27 cellular contexts compared by ENCODE assay signal in the genomic region with DNA sequence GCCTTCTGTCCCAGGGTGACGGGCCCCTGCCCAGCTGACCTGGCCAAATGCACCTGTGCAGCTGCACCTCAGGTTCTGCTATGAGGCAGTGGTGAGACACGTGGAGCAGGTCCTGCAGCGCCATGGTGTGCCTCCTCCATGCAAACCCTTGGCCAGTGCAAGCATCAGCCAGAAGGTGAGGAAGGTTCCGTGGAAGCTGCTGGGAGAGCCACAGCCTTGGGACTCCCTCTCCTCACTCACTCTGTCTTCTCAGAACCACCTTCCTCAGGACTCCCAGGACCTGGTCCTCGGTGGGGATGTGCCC.
"Had no signal": no experiment of that assay in that cellular context is flagged by ENCODE, and none has a peak within 500 bp of the region (broad histone marks: within the 10 kb centered on the region; RNA-seq: fewer than 3 reads in every experiment).

No MANE protein-coding gene starts in this region.

- H3K27ac ChIP-seq: breast epithelium, coronary artery, gastroesophageal sphincter, right atrium auricular region, vagina had no signal

- H3K9me3 Mint-ChIP-seq: activated CD4-positive, alpha-beta memory T cell treated with anti-CD3 and anti-CD28 coated beads for 36 hours; activated CD4-positive, alpha-beta T cell treated with anti-CD3 and anti-CD28 coated beads, Interleukin-2, amount 10 ng/mL, durations not matched to agents 24 days and 14 days; activated naive CD4-positive, alpha-beta T cell treated with anti-CD3 and anti-CD28 coated beads, Interleukin-2, amount 10 ng/mL, durations not matched to agents 7 days and 5 days; activated T-helper 1 cell treated with anti-CD3 and anti-CD28 coated beads, Interleukin-12 subunit alpha, Interleukin-12 subunit beta, Interleukin-2, Interleukin-4 antibody, amounts not matched to agents 30 ng/mL and 10 ng/mL and 1 ng/mL, durations not matched to agents 14 hours and 24 hours and 36 hours; effector memory CD8-positive, alpha-beta T cell; mesothelial cell of epicardium; naive B cell; type B pancreatic cell had no signal

- DNase-seq: activated CD4-positive, alpha-beta memory T cell treated with anti-CD3 and anti-CD28 coated beads for 36 hours; activated CD4-positive, alpha-beta T cell treated with anti-CD3 and anti-CD28 coated beads, Interleukin-2, amount 10 ng/mL, durations not matched to agents 24 days and 14 days; activated CD4-positive, CD25-positive, alpha-beta regulatory T cell treated with anti-CD3 and anti-CD28 coated beads, Interleukin-2, amount 50 U/mL, for 72 hours; activated CD8-positive, alpha-beta memory T cell treated with anti-CD3 and anti-CD28 coated beads, Interleukin-2, amount 50 U/mL, for 4 hours; activated naive CD4-positive, alpha-beta T cell treated with anti-CD3 and anti-CD28 coated beads, Interleukin-2, amount 10 ng/mL, durations not matched to agents 7 days and 5 days; activated T-cell treated with anti-CD3 and anti-CD28 coated beads, Interleukin-2, amount 50 U/mL, for 1 hour; amniotic stem cell; cerebellar nuclear complex; effector memory CD8-positive, alpha-beta T cell; erythroblast; hippocampal formation; naive B cell; nucleus accumbens; stimulated activated CD4-positive, alpha-beta T cell treated with anti-CD3 and anti-CD28 coated beads, Interleukin-15, amount 100 ng/mL, for 24 hours; stimulated activated CD4-positive, alpha-beta T cell treated with anti-CD3 and anti-CD28 coated beads, Interleukin-2, amount 100 ng/mL, for 24 hours; stimulated activated naive CD4-positive, alpha-beta T cell; T-helper 17 cell; T1000 had no signal

- H3K36me3 Mint-ChIP-seq: naive B cell had no signal

- FAIRE-seq: kidney had no signal

- H3K9me3 ChIP-seq: breast epithelium, gastroesophageal sphincter, right atrium auricular region, vagina had no signal

- H3K4me3 Mint-ChIP-seq: activated CD4-positive, alpha-beta memory T cell treated with anti-CD3 and anti-CD28 coated beads for 36 hours; activated CD4-positive, alpha-beta T cell treated with anti-CD3 and anti-CD28 coated beads, Interleukin-2, amount 10 ng/mL, durations not matched to agents 24 days and 14 days; activated naive CD4-positive, alpha-beta T cell treated with anti-CD3 and anti-CD28 coated beads, Interleukin-2, amount 10 ng/mL, durations not matched to agents 7 days and 5 days; activated T-helper 1 cell treated with anti-CD3 and anti-CD28 coated beads, Interleukin-12 subunit alpha, Interleukin-12 subunit beta, Interleukin-2, Interleukin-4 antibody, amounts not matched to agents 30 ng/mL and 10 ng/mL and 1 ng/mL, durations not matched to agents 14 hours and 24 hours and 36 hours; mesothelial cell of epicardium; T-helper 17 cell; type B pancreatic cell had no signal

- H3K27me3 Mint-ChIP-seq: activated CD4-positive, alpha-beta memory T cell treated with anti-CD3 and anti-CD28 coated beads for 36 hours; activated CD4-positive, alpha-beta T cell treated with anti-CD3 and anti-CD28 coated beads, Interleukin-2, amount 10 ng/mL, durations not matched to agents 24 days and 14 days; activated naive CD4-positive, alpha-beta T cell treated with anti-CD3 and anti-CD28 coated beads, Interleukin-2, amount 10 ng/mL, durations not matched to agents 7 days and 5 days; effector memory CD8-positive, alpha-beta T cell; naive B cell; T-helper 17 cell; type B pancreatic cell had no signal

- H3K27ac Mint-ChIP-seq: activated CD4-positive, alpha-beta T cell treated with anti-CD3 and anti-CD28 coated beads, Interleukin-2, amount 10 ng/mL, durations not matched to agents 24 days and 14 days; activated T-helper 1 cell treated with anti-CD3 and anti-CD28 coated beads, Interleukin-12 subunit alpha, Interleukin-12 subunit beta, Interleukin-2, Interleukin-4 antibody, amounts not matched to agents 30 ng/mL and 10 ng/mL and 1 ng/mL, durations not matched to agents 14 hours and 24 hours and 36 hours; mesothelial cell of epicardium; T-helper 17 cell had no signal

- ATAC-seq: effector memory CD8-positive, alpha-beta T cell; gastroesophageal sphincter; T-helper 17 cell had no signal

- H3K27me3 ChIP-seq: breast epithelium, gastroesophageal sphincter, right atrium auricular region, vagina had no signal

- H3K4me1 Mint-ChIP-seq: activated CD4-positive, alpha-beta T cell treated with anti-CD3 and anti-CD28 coated beads, Interleukin-2, amount 10 ng/mL, durations not matched to agents 24 days and 14 days; activated naive CD4-positive, alpha-beta T cell treated with anti-CD3 and anti-CD28 coated beads, Interleukin-2, amount 10 ng/mL, durations not matched to agents 7 days and 5 days; mesothelial cell of epicardium had no signal

- H3K4me3 ChIP-seq: breast epithelium, coronary artery, gastroesophageal sphincter, right atrium auricular region, vagina had no signal

- H3K4me1 ChIP-seq: gastroesophageal sphincter, right atrium auricular region, vagina had no signal
